ENCODE assay signal across 21 cellular contexts in the genomic region with DNA sequence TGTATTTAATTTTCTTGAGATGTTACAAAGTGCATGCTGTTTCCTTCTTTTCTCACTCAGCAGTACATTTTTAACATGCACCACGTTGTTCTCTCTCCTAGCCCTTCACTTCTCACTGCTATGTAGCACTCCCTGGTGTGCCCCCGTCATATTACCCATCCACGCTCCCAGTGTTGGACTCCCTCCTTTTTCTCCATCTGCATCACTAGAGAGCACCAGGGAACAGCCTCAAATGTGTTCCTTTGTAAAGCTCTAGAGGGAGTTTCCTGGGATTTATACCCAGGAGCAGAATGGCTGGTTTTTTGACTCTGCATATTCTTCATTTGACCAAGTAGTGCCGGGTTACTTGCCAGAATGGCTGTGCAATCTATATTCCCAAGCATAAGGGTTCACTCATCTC.
"Had no signal": no experiment of that assay in that cellular context is flagged by ENCODE, and none has a peak within 500 bp of the region (broad histone marks: within the 10 kb centered on the region; RNA-seq: fewer than 3 reads in every experiment).

No MANE protein-coding gene starts in this region.

- DNase-seq: activated CD4-positive, alpha-beta T cell treated with anti-CD3 and anti-CD28 coated beads for 1 hour; activated CD4-positive, alpha-beta T cell treated with anti-CD3 and anti-CD28 coated beads, Interleukin-2, amount 50 U/mL, for 48 hours; activated CD8-positive, alpha-beta memory T cell treated with anti-CD3 and anti-CD28 coated beads, Interleukin-2, amount 10 ng/mL, durations not matched to agents 7 days and 5 days; activated effector memory CD4-positive, alpha-beta T cell treated with anti-CD3 and anti-CD28 coated beads, Interleukin-2, amount 50 U/mL, for 16 hours; activated T-cell treated with anti-CD3 and anti-CD28 coated beads, Interleukin-2, amount 50 U/mL, for 4 hours; amniotic stem cell; body of pancreas; central memory CD4-positive, alpha-beta T cell; cortex of kidney; effector memory CD8-positive, alpha-beta T cell; glutamatergic neuron; islet precursor cell; left lung; retina; small intestine; T-helper 9 cell; tibial artery had no signal

- H3K9ac ChIP-seq: parathyroid adenoma had no signal

- ATAC-seq: activated CD8-positive, alpha-beta memory T cell treated with anti-CD3 and anti-CD28 coated beads, Interleukin-2, amount 10 ng/mL, durations not matched to agents 7 days and 5 days; activated naive CD4-positive, alpha-beta T cell treated with anti-CD3 and anti-CD28 coated beads, Interleukin-2, amount 50 U/mL, for 72 hours; activated T-cell treated with anti-CD3 and anti-CD28 coated beads, Interleukin-2, amount 50 U/mL, for 4 hours; effector memory CD8-positive, alpha-beta T cell; stimulated activated effector memory CD8-positive, alpha-beta T cell treated with anti-CD3 and anti-CD28 coated beads, Interleukin-12 subunit alpha, Interleukin-12 subunit beta, amount 100 ng/mL, for 72 hours had no signal

- H3K4me1 ChIP-seq: body of pancreas, left lung, parathyroid adenoma, tibial artery, vagina had no signal

- H3K79me2 ChIP-seq: parathyroid adenoma had no signal

- H3K27ac ChIP-seq: left lung, parathyroid adenoma, tibial artery, vagina had no signal

- H3K9me3 ChIP-seq: body of pancreas, left lung, tibial artery, vagina had no signal

- H2AFZ ChIP-seq: parathyroid adenoma had no signal

- H3K36me3 ChIP-seq: left lung, tibial artery, vagina had no signal

- H3K4me3 ChIP-seq: body of pancreas, left lung, tibial artery, vagina had no signal

- FAIRE-seq: small intestine had no signal

- H3K27me3 ChIP-seq: body of pancreas, left lung, tibial artery, vagina had no signal
